In genomic region chr1:42932442-42932941, GRCh38 we compare ENCODE assay signal across 9 cellular contexts. TPM values are rescaled to one million over a fixed set of nuclear protein-coding genes. Genes with fewer than 3 reads are reported as not detected.
DNase-seq lines count a peak whose midpoint lies in the region; ATAC-seq, FAIRE-seq and TF ChIP-seq lines count a peak whose summit lies in the region.
"Had no signal": no experiment of that assay in that cellular context is flagged by ENCODE, and none has a peak within 500 bp of the region (broad histone marks: within the 10 kb centered on the region; RNA-seq: fewer than 3 reads in every experiment).

No MANE protein-coding gene starts in this region.

- H2AFZ ChIP-seq in GM12878 (ENCODE audit: control insufficient read depth, low read depth, low read length): no peak overlapping the region

- CTCF ChIA-PET in CD8-positive, alpha-beta T cell (lab: Charles Lee): interaction anchor here (1.0 to 2.3 kb wide), 10 partner anchors 9 to 141 kb away, joined by 3 to 19 read pairs (median 6); no protein-coding TSS in a partner anchor
- CTCF ChIA-PET in GM12878 (lab: Yijun Ruan, JAX): interaction anchor here (1.0 to 2.4 kb wide), 9 partner anchors 10 to 165 kb away, joined by 3 to 24 read pairs (median 5); partner anchors contain the start of genes C1orf50 and P3H1

- no peaks in the 10 kb centered on the region for H3K27me3 Mint-ChIP-seq in CD8-positive, alpha-beta T cell (ENCODE audit: low read depth)
- peaks cover 4% of the 10 kb centered on the region for H3K27me3 Mint-ChIP-seq in neural crest cell (ENCODE audit: low read depth)

- SMC1A ChIA-PET in GM12878 (lab: Charles Lee; ENCODE audit: uncharacterized antibody, unreplicated experiment): interaction anchor here (0.7 to 2.3 kb wide), 15 partner anchors 9 to 141 kb away, joined by 3 to 17 read pairs (median 4); partner anchors contain the start of gene ZNF691

- peaks cover 78% of the 10 kb centered on the region for H3K79me2 ChIP-seq in GM12878 (ENCODE audit: control insufficient read depth, insufficient read depth, low read length)

- peaks cover 61% of the 10 kb centered on the region for H3K36me3 Mint-ChIP-seq in CD8-positive, alpha-beta T cell
- H3K36me3 Mint-ChIP-seq in neural crest cell (ENCODE audit: low read depth): peaks cover 32% of the 10 kb centered on the region

- peak overlapping the region; percentile 91 for H3K4me2 ChIP-seq in GM12878 (ENCODE audit: control insufficient read depth, insufficient read depth)

- peaks cover 35% of the 10 kb centered on the region for H3K36me3 ChIP-seq in CD8-positive, alpha-beta T cell (ENCODE audit: insufficient read depth, low read length)
- H3K36me3 ChIP-seq in GM12878 (ENCODE audit: control insufficient read depth in 2 of 2, insufficient read depth in 2 of 2, low read length in 1 of 2): peaks cover 66 to 70% of the 10 kb centered on the region in 2 experiments

- intact Hi-C loops in CD8-positive, alpha-beta T cell (cut with DNase I, micrococcal nuclease): loop anchor here (1.0 to 10.0 kb wide), 4 partner anchors 26 to 898 kb away; partner anchors contain the start of genes CDC20 (in 1 of the 2), ELOVL1 (in 1 of the 2) and SLC2A1 (in 1 of the 2)
- intact Hi-C loops in GM12878 (cut with micrococcal nuclease; ENCODE audit: unreplicated experiment): loop anchor here (1.0 to 5.0 kb wide), 2 partner anchors 8 to 250 kb away; partner anchors contain the start of gene YBX1

- TF ChIP-seq POLR2A in GM12878 (IDR thresholded peaks at IDR 0.05; ENCODE audit: low read depth, low read length): no peak; the same call in 1 of the 2 replicates

- peak overlapping the region; percentile 70 for H3K4me3 Mint-ChIP-seq in CD8-positive, alpha-beta T cell
- H3K4me3 Mint-ChIP-seq in neural crest cell: peak overlapping the region; percentile 76

- DNase-seq in CD8-positive, alpha-beta T cell: no peak
- no peak for DNase-seq in GM12878 (ENCODE audit: low read depth, low spot score)
- no peak for DNase-seq in neural crest cell (ENCODE audit: low read depth, low spot score)
- DNase-seq in kidney glomerular epithelial cell (lab: John Stamatoyannopoulos, UW): no peak
- no peak for DNase-seq in KBM-7
- DNase-seq: NCI-H1436 had no signal

- H3K4me1 ChIP-seq in CD8-positive, alpha-beta T cell (ENCODE audit: insufficient read depth, low read length): peaks cover 80% of the 10 kb centered on the region
- H3K4me1 ChIP-seq in GM12878 (ENCODE audit: control insufficient read depth, insufficient read depth, low read length): peaks cover 77% of the 10 kb centered on the region

- H3K9me3 ChIP-seq in CD8-positive, alpha-beta T cell (ENCODE audit: low read length): no peaks in the 10 kb centered on the region
- H3K9me3 ChIP-seq in GM12878 (replicated peaks; ENCODE audit: control insufficient read depth, insufficient read depth, low read length): no peaks in the 10 kb centered on the region

- H3K4me3 ChIP-seq in CD8-positive, alpha-beta T cell (ENCODE audit: low read depth, low read length): peak overlapping the region; percentile 43
- peak overlapping the region; percentile 42 for H3K4me3 ChIP-seq in GM12878

- no peaks in the 10 kb centered on the region for H3K27me3 ChIP-seq in CD8-positive, alpha-beta T cell (ENCODE audit: insufficient read depth, low read length)
- H3K27me3 ChIP-seq in GM12878 (replicated peaks in 1 of 2; ENCODE audit: control insufficient read depth in 2 of 2, insufficient read depth in 2 of 2, low read length in 1 of 2): no peaks in the 10 kb centered on the region

- peak overlapping the region; percentile 67 for H3K9ac ChIP-seq in GM12878 (ENCODE audit: control insufficient read depth, insufficient read depth, low read length)

- H3K27ac ChIP-seq in CD8-positive, alpha-beta T cell (ENCODE audit: low read depth, low read length): peak overlapping the region; percentile 63
- peak overlapping the region; percentile 95 for H3K27ac ChIP-seq in GM12878 (ENCODE audit: control insufficient read depth, insufficient read depth)

- H4K20me1 ChIP-seq in GM12878 (ENCODE audit: control insufficient read depth, insufficient read depth): peaks cover 3% of the 10 kb centered on the region; the same call in 1 of the 2 replicates

- ATAC-seq in CD8-positive, alpha-beta T cell: no peak
- ATAC-seq in HG03097 (IDR thresholded peaks at IDR 0.05; ENCODE audit: low FRiP score, unreplicated experiment): peak; percentile 4
- ATAC-seq in GM12878: peak; percentile 1
- no peak for ATAC-seq in HG03469 (IDR thresholded peaks at IDR 0.05; ENCODE audit: unreplicated experiment)
- ATAC-seq in GM18870 (IDR thresholded peaks at IDR 0.05; ENCODE audit: unreplicated experiment): no peak

- H3K4me1 Mint-ChIP-seq in CD8-positive, alpha-beta T cell (ENCODE audit: low read depth): peaks cover 81% of the 10 kb centered on the region
- H3K4me1 Mint-ChIP-seq in neural crest cell: peaks cover 47% of the 10 kb centered on the region

- no peak for TF ChIP-seq EP300 in GM12878 (IDR thresholded peaks at IDR 0.05; ENCODE audit: borderline replicate concordance in 1 of 2, control insufficient read depth in 1 of 2, low read depth in 2 of 2, low read length in 2 of 2)

- RAD21 ChIA-PET in GM12878 (lab: Charles Lee; ENCODE audit: unreplicated experiment): interaction anchor here (0.7 to 1.7 kb wide), 9 partner anchors 9 to 149 kb away, joined by 3 to 14 read pairs (median 6); no protein-coding TSS in a partner anchor

- in situ Hi-C loops in GM12878 (cut with MboI) (no loop called here), KBM-7 (cut with MboI; ENCODE audit: low pct_unique_long_range_greater_than_20kb, low sequenced_read_pairs) (no loop called here)

- 40% methylated on average over 5 of the region's 5 CpGs for WGBS in GM12878 (ENCODE audit: insufficient coverage, insufficient replicate concordance, low lambda C conversion rate, missing lambda C conversion rate)

- no TSS peak for BruUV-seq in GM12878 (replicated peaks; lab: Mats Ljungman, UMichigan)

- TF ChIP-seq RAD21 in GM12878 (IDR thresholded peaks at IDR 0.05; ENCODE audit: insufficient read depth, low read depth, low read length): no peak

- POLR2A ChIA-PET in CD8-positive, alpha-beta T cell (lab: Charles Lee): interaction anchor here (0.9 to 2.3 kb wide), 12 partner anchors 8 to 251 kb away, joined by 3 to 16 read pairs (median 6); partner anchors contain the start of genes SLC2A1 and ZNF691
- POLR2A ChIA-PET in GM12878 (lab: Charles Lee): interaction anchor here (0.6 to 1.9 kb wide), 6 partner anchors 14 to 166 kb away, joined by 3 to 7 read pairs (median 6); partner anchors contain the start of gene ZNF691

- no peak for FAIRE-seq in GM12878 (lab: Jason Lieb, UNC)

- H3K9me3 Mint-ChIP-seq in CD8-positive, alpha-beta T cell: no peaks in the 10 kb centered on the region
- H3K9me3 Mint-ChIP-seq in neural crest cell: no peaks in the 10 kb centered on the region

- TF ChIP-seq CTCF in CD8-positive, alpha-beta T cell (IDR thresholded peaks at IDR 0.05): no peak
- TF ChIP-seq CTCF in GM12878 (IDR thresholded peaks at IDR 0.05 in 2 of 3, conservative IDR thresholded peaks at IDR 0.05 in 1 of 3; ENCODE audit: control insufficient read depth in 2 of 3, extremely low read depth in 1 of 3, insufficient read depth in 1 of 3, low read depth in 3 of 3, low read length in 3 of 3) (no peak), neural crest cell (conservative IDR thresholded peaks at IDR 0.05) (no peak)

- H3K27ac Mint-ChIP-seq in CD8-positive, alpha-beta T cell: peak overlapping the region; percentile 95
- H3K27ac Mint-ChIP-seq in neural crest cell (ENCODE audit: unreplicated experiment): no peak overlapping the region

RNA-seq across cellular contexts. Expression of gene SLC2A1, which starts 26.2 kb away (rescaled TPM):
- total RNA-seq in CD8-positive, alpha-beta T cell: 10 to 100 TPM; 85.0 to 97.2 TPM
- total RNA-seq in GM12878 (2013; cell fraction: nucleolus; rRNA removed): 231 and 256 TPM in 2 replicates
- total RNA-seq in GM12878 (2014; rRNA removed) (51.6 and 59.6 TPM in 2 replicates), GM12878 (2014; rRNA removed; fragmentation: Illumina TruSeq; extraction: Trizol) (21.1 and 21.9 TPM in 2 replicates), GM12878 (2021) (59.5 and 62.7 TPM in 2 replicates), neural crest cell (254 and 265 TPM in 2 replicates)
- 14.2 TPM for polyA plus RNA-seq in GM12878 (2011; ENCODE audit: low read depth)
- polyA plus RNA-seq in GM12878 (2011; rRNA removed) (24.6 and 61.0 TPM in 2 replicates), GM12878 (2014; fragmentation: Illumina TruSeq; extraction: Trizol) (19.1 and 24.0 TPM in 2 replicates), GM12878 (2014; fragmentation: Nextera tagmentation; extraction: Ambion mirVana) (1 to 10 TPM; 5.7 to 8.2 TPM), GM12878 (2014; rRNA removed) (28.7 and 29.0 TPM in 2 replicates), GM12878 (2016; fragmentation: Nextera tagmentation; extraction: Ambion mirVana) (10 to 100 TPM; 65.2 to 66.0 TPM)
- polyA plus RNA-seq in GM12878 (2011; cell fraction: cytosol; rRNA removed): 65.0 and 66.9 TPM in 2 replicates
- polyA plus RNA-seq in GM12878 (2011; cell fraction: nucleus; rRNA removed): 133 and 156 TPM in 2 replicates
- polyA plus RNA-seq in GM12878 (2012): 31.0 and 72.3 TPM in 2 replicates
- 75.2 and 106 TPM in 2 replicates for polyA minus RNA-seq in GM12878 (2011; rRNA and poly(A)+ RNA removed)
- 35.3 and 45.0 TPM in 2 replicates for polyA minus RNA-seq in GM12878 (2011; cell fraction: cytosol; rRNA and poly(A)+ RNA removed)
- polyA minus RNA-seq in GM12878 (2011; cell fraction: nucleus; rRNA and poly(A)+ RNA removed): 71.8 and 100 TPM in 2 replicates

Comparison
In these comparisons a context has a peak if more than half of its experiments do, and no peak if none do; other contexts are left out.
1. ATAC-seq: peak in HG03097 (single experiment) and GM12878 (single experiment); none in CD8-positive, alpha-beta T cell (single experiment), HG03469 (single experiment) and GM18870 (single experiment).